In genomic region chr19:9140159-9140874, GRCh38 we compare ENCODE assay signal across 8 cellular contexts. TPM values are rescaled to one million over a fixed set of nuclear protein-coding genes. Genes with fewer than 3 reads are reported as not detected.
DNase-seq lines count a peak whose midpoint lies in the region; TF ChIP-seq lines count a peak whose summit lies in the region.

TSS of gene ZNF317 (plus strand) at chr19:9140397. CDS start at chr19:9156017, 15,620 bp downstream.

- H3K79me2 ChIP-seq in neural cell (replicated peaks; ENCODE audit: insufficient read depth, low read length), result peaks cover 51% of the 10 kb centered on the region

- intact Hi-C loops in stomach (cut with DNase I; ENCODE audit: low total_unique reads), result no loop called here

- peak; percentile 17 for TF ChIP-seq RAD21 in neural cell (conservative IDR thresholded peaks at IDR 0.05)

- H3K27ac ChIP-seq in neural cell (ENCODE audit: low read length) (peak within 1 kb of the TSS; percentile 75), stomach (peak within 1 kb of the TSS; percentile 78 to 93 (median 90))

- TF ChIP-seq CTCF in fibroblast of villous mesenchyme (IDR thresholded peaks at IDR 0.05; ENCODE audit: insufficient read depth, low read depth, low read length) (no peak), neural cell (IDR thresholded peaks at IDR 0.05; ENCODE audit: poor library complexity, severe bottlenecking) (peak; percentile 10), stomach (IDR thresholded peaks at IDR 0.05) (no peak)

- no peaks in the 10 kb centered on the region for H3K36me3 ChIP-seq in H7 (replicated peaks; ENCODE audit: control insufficient read depth, insufficient read depth, low read length)
- H3K36me3 ChIP-seq in MG63, result peaks cover 48% of the 10 kb centered on the region
- H3K36me3 ChIP-seq in neural cell (ENCODE audit: insufficient read depth, low read length), result no peaks in the 10 kb centered on the region
- H3K36me3 ChIP-seq in stomach, result peaks cover 0 to 12% (median 9%) of the 10 kb centered on the region in 4 donors

- no peaks in the 10 kb centered on the region for H3F3A ChIP-seq in neural cell (ENCODE audit: insufficient read depth, low read length, poor library complexity, severe bottlenecking)

- peak within 1 kb of the TSS; percentile 90 for H3K4me2 ChIP-seq in neural cell (ENCODE audit: low read length)

- H3K9me3 ChIP-seq in MG63, result peaks cover 42% of the 10 kb centered on the region
- H3K9me3 ChIP-seq in neural cell (ENCODE audit: low read length), result no peaks in the 10 kb centered on the region
- H3K9me3 ChIP-seq in stomach, result peaks cover 7 to 10% (median 9%) of the 10 kb centered on the region in 4 donors

- no peaks in the 10 kb centered on the region for H3K27me3 ChIP-seq in H7 (ENCODE audit: control insufficient read depth, insufficient read depth, low read length)
- H3K27me3 ChIP-seq in MG63, result no peaks in the 10 kb centered on the region
- H3K27me3 ChIP-seq in neural cell (ENCODE audit: insufficient read depth, low read depth, low read length), result no peaks in the 10 kb centered on the region
- peaks cover 0 to under 1% (median 0%) of the 10 kb centered on the region in 3 donors for H3K27me3 ChIP-seq in stomach

- 0 to 1% (median 1%) methylated on average over 40 to 43 of the region's 43 CpGs for WGBS in stomach, 5 donors

- TF ChIP-seq POLR2A in stomach (IDR thresholded peaks at IDR 0.05), result peak in 1 of 4 donors; percentile 14

- H3K4me3 ChIP-seq in H7 (ENCODE audit: insufficient read depth, low read depth, low read length) (peak within 1 kb of the TSS; percentile 92), MG63 (peak within 1 kb of the TSS; percentile 95), fibroblast of villous mesenchyme (ENCODE audit: low read depth, low read length) (peak within 1 kb of the TSS; percentile 97), neural cell (ENCODE audit: low read length) (peak within 1 kb of the TSS; percentile 76), stomach (peak within 1 kb of the TSS; percentile 71 to 85 (median 78))

- H4K20me1 ChIP-seq in neural cell (ENCODE audit: insufficient read depth), result no peaks in the 10 kb centered on the region

- H3K4me1 ChIP-seq in stomach, result peaks cover 8 to 34% (median 24%) of the 10 kb centered on the region in 4 donors

- peak within 1 kb of the TSS; percentile 99 for H2AFZ ChIP-seq in neural cell (ENCODE audit: low read depth, low read length)

- TF ChIP-seq EP300 in neural cell (conservative IDR thresholded peaks at IDR 0.05; ENCODE audit: poor library complexity, severe bottlenecking) (peak; percentile 25), stomach (IDR thresholded peaks at IDR 0.05) (peak; percentile 22)

- peak within 1 kb of the TSS; percentile 88 for H3K9ac ChIP-seq in neural cell (ENCODE audit: low read length)

- DNase-seq in EL (peak; percentile 94), H7 (peak; percentile 80), MG63 (peak; percentile 96), SHP77 treated with DMSO at 0.1 percent for 48 hours (lab: John Stamatoyannopoulos, UW) (peak; percentile 75), fibroblast of villous mesenchyme (ENCODE audit: low read depth) (peak; percentile 93), stomach (peak; percentile 93)
- DNase-seq in activated effector memory CD4-positive, alpha-beta T cell treated with anti-CD3 and anti-CD28 coated beads, Interleukin-2, amount 50 U/mL, for 16 hours, result peak; percentile 95

- H3K9me2 ChIP-seq in neural cell (ENCODE audit: insufficient read depth, low read length), result no peaks in the 10 kb centered on the region

TF ChIP-seq in neural cell, 6 proteins besides CTCF, POLR2A, EP300 and RAD21:
- TF ChIP-seq REST (IDR thresholded peaks at IDR 0.05; ENCODE audit: borderline replicate concordance) (no peak), POLR2AphosphoS5 (IDR thresholded peaks at IDR 0.05) (peak; percentile 94), TAF1 (IDR thresholded peaks at IDR 0.05; ENCODE audit: low read depth) (peak; percentile 90), MXI1 (conservative IDR thresholded peaks at IDR 0.05; ENCODE audit: poor library complexity, severe bottlenecking) (peak; percentile 91)

RNA-seq across cellular contexts. Expression of gene ZNF317, which starts in this region (rescaled TPM):
- total RNA-seq in H7 (2014; rRNA removed; shearing (Covaris generic)), result 19.9 and 26.0 TPM in 2 replicates
- total RNA-seq in MG63 (2014; rRNA removed; shearing (Covaris generic); ENCODE audit: low replicate concordance), result 19.9 and 24.5 TPM in 2 replicates
- 17.7 and 18.0 TPM in 2 replicates for total RNA-seq in fibroblast of villous mesenchyme
- 14.5 and 18.5 TPM in 2 replicates for polyA plus RNA-seq in neural cell
- 34.3 and 36.8 TPM in 2 replicates for polyA minus RNA-seq in neural cell
- total RNA-seq in stomach, result 10 to 100 TPM; 17.8 to 33.6 (median 19.3) TPM
- polyA plus RNA-seq in stomach, result 10 to 100 TPM; 23.5 to 29.6 (median 25.3) TPM

Comparison
In these comparisons a context has a peak if more than half of its experiments do, and no peak if none do; other contexts are left out.
1. Peak in every context shown above with its lines: DNase-seq, H3K4me3 ChIP-seq and H3K27ac ChIP-seq.